8 cellular contexts compared by ENCODE assay signal in the genomic region with DNA sequence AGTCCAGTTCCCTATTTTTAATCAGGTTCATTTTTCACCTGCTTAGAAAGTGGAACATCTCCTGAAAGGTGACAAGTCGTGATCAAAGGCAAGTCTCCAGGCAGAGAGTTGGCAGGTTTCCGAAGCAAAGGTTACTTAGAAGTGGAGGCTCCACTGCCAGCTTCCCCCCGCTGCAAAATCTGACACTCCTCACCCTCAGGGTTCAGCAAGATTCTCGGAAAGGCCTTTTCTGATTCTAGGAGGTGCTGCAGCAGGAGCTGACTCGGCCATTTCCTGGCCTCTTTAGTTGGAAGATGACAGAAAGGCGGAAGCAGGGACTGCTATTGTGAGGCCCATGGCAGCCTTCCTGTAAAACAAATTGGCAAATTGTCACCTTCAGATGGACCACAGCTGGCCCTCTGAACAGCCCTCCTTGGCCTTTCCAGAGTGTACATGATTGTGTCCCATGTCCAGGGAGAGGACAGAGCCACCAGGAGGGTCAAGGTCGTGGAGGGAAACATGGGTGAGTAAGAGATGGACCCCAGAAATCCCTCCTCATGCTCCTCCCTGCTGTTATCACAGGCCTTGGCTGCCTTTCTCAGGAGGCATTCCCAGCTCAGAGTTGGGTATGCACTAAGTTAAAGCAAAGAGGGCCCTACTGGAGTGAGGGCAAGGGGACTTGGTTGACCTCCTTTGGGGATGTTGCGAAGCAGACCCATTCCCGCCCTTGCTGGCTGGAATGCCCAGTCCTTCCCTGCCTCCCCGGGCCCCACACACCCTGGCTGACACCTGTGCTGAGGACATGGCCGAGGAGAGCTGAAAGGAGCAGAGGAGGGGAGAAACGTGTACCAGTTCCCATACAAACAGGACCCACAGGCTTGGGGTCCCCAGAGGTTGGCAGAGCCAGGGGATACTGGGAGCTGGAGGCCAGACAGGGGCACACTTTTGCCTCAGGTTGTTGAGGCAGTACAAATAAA.
DNase-seq lines count a peak whose midpoint lies in the region; ATAC-seq and TF ChIP-seq lines count a peak whose summit lies in the region.

No MANE protein-coding gene starts in this region.

- H3F3A ChIP-seq in Loucy (ENCODE audit: low read depth), result peaks cover 36% of the 10 kb centered on the region

- H3K4me2 ChIP-seq in Loucy (ENCODE audit: low read depth, low read length, poor library complexity, severe bottlenecking) (peak overlapping the region; percentile 91), osteoblast (ENCODE audit: insufficient read depth, low read length) (peak overlapping the region; percentile 78)

- H3K79me2 ChIP-seq in Loucy (ENCODE audit: insufficient read depth, low read length), result peaks cover 9% of the 10 kb centered on the region; the same call in 1 of the 2 replicates
- no peaks in the 10 kb centered on the region for H3K79me2 ChIP-seq in osteoblast (ENCODE audit: insufficient read depth, low read length)

- CTCF ChIA-PET in activated CD8-positive, alpha-beta memory T cell treated with anti-CD3 and anti-CD28 coated beads, Interleukin-2, amount 10 ng/mL, durations not matched to agents 7 days and 5 days (lab: Charles Lee), result interaction anchor here (0.7 to 2.6 kb wide), 10 partner anchors 31 to 358 kb away, joined by 3 to 17 read pairs (median 4); no protein-coding TSS in a partner anchor

- H3K36me3 ChIP-seq in Loucy (ENCODE audit: insufficient read depth, low read length) (no peaks in the 10 kb centered on the region), osteoblast (ENCODE audit: insufficient read depth, low read length) (no peaks in the 10 kb centered on the region), aorta (ENCODE audit: control insufficient read depth in 1 of 2, insufficient read depth in 2 of 2, low read length in 1 of 2) (no peaks in the 10 kb centered on the region)

- peak; percentile 34 for DNase-seq in AG10803 (ENCODE audit: low read depth)
- peak; percentile 78 for DNase-seq in activated CD8-positive, alpha-beta memory T cell treated with anti-CD3 and anti-CD28 coated beads, Interleukin-2, amount 10 ng/mL, durations not matched to agents 7 days and 5 days
- peak; percentile 34 for DNase-seq in epithelial cell of esophagus (ENCODE audit: low read depth)
- no peak for DNase-seq in osteoblast (ENCODE audit: insufficient read length, low spot score, missing footprints)
- no peak for DNase-seq in aorta
- DNase-seq in NCI-H524 (lab: John Stamatoyannopoulos, UW), result no peak
- DNase-seq in GM03348 (ENCODE audit: low spot score), result no peak

- no peaks in the 10 kb centered on the region for H3K9me3 Mint-ChIP-seq in activated CD8-positive, alpha-beta memory T cell treated with anti-CD3 and anti-CD28 coated beads, Interleukin-2, amount 10 ng/mL, durations not matched to agents 7 days and 5 days (ENCODE audit: low read depth)

- H3K4me3 Mint-ChIP-seq in activated CD8-positive, alpha-beta memory T cell treated with anti-CD3 and anti-CD28 coated beads, Interleukin-2, amount 10 ng/mL, durations not matched to agents 7 days and 5 days, result peak overlapping the region; percentile 66

- WGBS in aorta, 2 donors, result 38 to 41% methylated on average over 12 of the region's 12 CpGs

- peak overlapping the region; percentile 98 for H3K27ac Mint-ChIP-seq in activated CD8-positive, alpha-beta memory T cell treated with anti-CD3 and anti-CD28 coated beads, Interleukin-2, amount 10 ng/mL, durations not matched to agents 7 days and 5 days

- H3K9me3 ChIP-seq in Loucy (ENCODE audit: insufficient read depth, low read depth, low read length) (no peaks in the 10 kb centered on the region), osteoblast (ENCODE audit: low read depth, low read length) (no peaks in the 10 kb centered on the region), aorta (ENCODE audit: control insufficient read depth, low read length) (no peaks in the 10 kb centered on the region)

- intact Hi-C loops in aorta (cut with DNase I), result loop anchor here (2.0 to 10.0 kb wide), 4 partner anchors 47 to 195 kb away; no protein-coding TSS in a partner anchor

- H3K4me1 Mint-ChIP-seq in activated CD8-positive, alpha-beta memory T cell treated with anti-CD3 and anti-CD28 coated beads, Interleukin-2, amount 10 ng/mL, durations not matched to agents 7 days and 5 days, result peaks cover 81% of the 10 kb centered on the region

- H3K4me1 ChIP-seq in Loucy (ENCODE audit: insufficient read depth, low read length, poor library complexity, severe bottlenecking), result peaks cover 97% of the 10 kb centered on the region
- H3K4me1 ChIP-seq in osteoblast (ENCODE audit: insufficient read depth, low read length), result peaks cover 72% of the 10 kb centered on the region
- peaks cover 0 to 9% of the 10 kb centered on the region in 2 donors for H3K4me1 ChIP-seq in aorta (ENCODE audit: control insufficient read depth in 1 of 2, insufficient read depth in 2 of 2, low read length in 2 of 2)

- H3K4me3 ChIP-seq in AG10803 (ENCODE audit: low read length) (no peak overlapping the region), Loucy (ENCODE audit: low read length, poor library complexity, severe bottlenecking) (peak overlapping the region; percentile 70), epithelial cell of esophagus (ENCODE audit: low read length) (no peak overlapping the region), osteoblast (ENCODE audit: insufficient read depth, low read length) (no peak overlapping the region), aorta (ENCODE audit: low read length in 2 of 2) (no peak overlapping the region)

- H3K27me3 ChIP-seq in Loucy (ENCODE audit: insufficient read depth, low read length, poor library complexity, severe bottlenecking) (no peaks in the 10 kb centered on the region), osteoblast (ENCODE audit: insufficient read depth, low read length) (no peaks in the 10 kb centered on the region), aorta (ENCODE audit: control insufficient read depth in 1 of 2, insufficient read depth in 2 of 2, low read length in 1 of 2) (no peaks in the 10 kb centered on the region)

- peak overlapping the region; percentile 99 for H3K27ac ChIP-seq in osteoblast (ENCODE audit: low read depth, low read length)
- peak overlapping the region; percentile 95 to 97 for H3K27ac ChIP-seq in aorta (ENCODE audit: low read depth in 1 of 2, low read length in 2 of 2)

- no peaks in the 10 kb centered on the region for H3K36me3 Mint-ChIP-seq in activated CD8-positive, alpha-beta memory T cell treated with anti-CD3 and anti-CD28 coated beads, Interleukin-2, amount 10 ng/mL, durations not matched to agents 7 days and 5 days

- H3K9ac ChIP-seq in Loucy (ENCODE audit: low read depth, low read length, poor library complexity, severe bottlenecking), result peak overlapping the region; percentile 98

- H3K27me3 Mint-ChIP-seq in activated CD8-positive, alpha-beta memory T cell treated with anti-CD3 and anti-CD28 coated beads, Interleukin-2, amount 10 ng/mL, durations not matched to agents 7 days and 5 days, result no peaks in the 10 kb centered on the region

- no peak for TF ChIP-seq CTCF in AG10803 (conservative IDR thresholded peaks at IDR 0.05; ENCODE audit: low read length)
- TF ChIP-seq CTCF in Loucy (conservative IDR thresholded peaks at IDR 0.05; ENCODE audit: low read length), result no peak
- no peak for TF ChIP-seq CTCF in epithelial cell of esophagus (IDR thresholded peaks at IDR 0.05; ENCODE audit: insufficient read depth, low read depth, low read length, missing control alignments)
- no peak for TF ChIP-seq CTCF in osteoblast (IDR thresholded peaks at IDR 0.05; ENCODE audit: extremely low read depth, low read depth, low read length)

- H3K9me2 ChIP-seq in Loucy (replicated peaks; ENCODE audit: low read depth, low read length), result no peaks in the 10 kb centered on the region

- H4K20me1 ChIP-seq in Loucy (ENCODE audit: insufficient read depth, low read length, poor library complexity, severe bottlenecking), result no peaks in the 10 kb centered on the region
- no peaks in the 10 kb centered on the region for H4K20me1 ChIP-seq in osteoblast (ENCODE audit: insufficient read depth, low read length)

- H2AFZ ChIP-seq in Loucy (ENCODE audit: low read length) (no peak overlapping the region), osteoblast (ENCODE audit: low read length) (no peak overlapping the region)

- peak; percentile 39 for ATAC-seq in activated CD8-positive, alpha-beta memory T cell treated with anti-CD3 and anti-CD28 coated beads, Interleukin-2, amount 10 ng/mL, durations not matched to agents 7 days and 5 days
- no peak for ATAC-seq in aorta (ENCODE audit: low FRiP score)

Comparison
In these comparisons a context has a peak if more than half of its experiments do, and no peak if none do; other contexts are left out.
1. DNase-seq: peak in AG10803 (single experiment), activated CD8-positive, alpha-beta memory T cell treated with anti-CD3 and anti-CD28 coated beads, Interleukin-2, amount 10 ng/mL, durations not matched to agents 7 days and 5 days (single experiment) and epithelial cell of esophagus (single experiment); none in osteoblast (single experiment), aorta (0 of 2), NCI-H524 (0 of 2) and GM03348 (single experiment).